In the genomic region with DNA sequence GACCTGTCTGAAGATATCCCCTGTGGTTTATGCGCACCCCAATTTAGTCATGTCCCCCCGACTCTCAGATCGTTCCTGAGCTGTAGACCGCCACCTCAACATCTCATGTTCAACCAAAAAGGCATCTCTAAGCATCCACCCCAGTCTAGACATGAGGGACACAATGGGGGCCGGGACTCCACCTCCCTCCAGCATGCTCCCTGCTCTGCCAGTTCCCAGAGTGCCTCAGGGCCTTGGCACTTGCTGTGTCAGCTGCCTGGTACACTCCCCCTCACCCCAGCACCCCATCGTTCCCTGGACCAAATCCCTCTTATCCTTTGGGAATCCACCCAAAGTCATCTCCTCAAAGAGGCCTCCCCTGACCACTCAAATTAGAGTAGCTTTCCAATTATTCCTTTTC, we compare ENCODE assay signal across 1 cellular context.
TF ChIP-seq lines count a peak whose summit lies in the region.

No MANE protein-coding gene starts in this region.

TF ChIP-seq in HEK293, 187 proteins besides CTCF, POLR2A, EP300 and RAD21 (continued from another document):
- no peak for TF ChIP-seq ZBTB17 (tag by site-specific recombination; IDR thresholded peaks at IDR 0.05)
- TF ChIP-seq, protein P1, sequence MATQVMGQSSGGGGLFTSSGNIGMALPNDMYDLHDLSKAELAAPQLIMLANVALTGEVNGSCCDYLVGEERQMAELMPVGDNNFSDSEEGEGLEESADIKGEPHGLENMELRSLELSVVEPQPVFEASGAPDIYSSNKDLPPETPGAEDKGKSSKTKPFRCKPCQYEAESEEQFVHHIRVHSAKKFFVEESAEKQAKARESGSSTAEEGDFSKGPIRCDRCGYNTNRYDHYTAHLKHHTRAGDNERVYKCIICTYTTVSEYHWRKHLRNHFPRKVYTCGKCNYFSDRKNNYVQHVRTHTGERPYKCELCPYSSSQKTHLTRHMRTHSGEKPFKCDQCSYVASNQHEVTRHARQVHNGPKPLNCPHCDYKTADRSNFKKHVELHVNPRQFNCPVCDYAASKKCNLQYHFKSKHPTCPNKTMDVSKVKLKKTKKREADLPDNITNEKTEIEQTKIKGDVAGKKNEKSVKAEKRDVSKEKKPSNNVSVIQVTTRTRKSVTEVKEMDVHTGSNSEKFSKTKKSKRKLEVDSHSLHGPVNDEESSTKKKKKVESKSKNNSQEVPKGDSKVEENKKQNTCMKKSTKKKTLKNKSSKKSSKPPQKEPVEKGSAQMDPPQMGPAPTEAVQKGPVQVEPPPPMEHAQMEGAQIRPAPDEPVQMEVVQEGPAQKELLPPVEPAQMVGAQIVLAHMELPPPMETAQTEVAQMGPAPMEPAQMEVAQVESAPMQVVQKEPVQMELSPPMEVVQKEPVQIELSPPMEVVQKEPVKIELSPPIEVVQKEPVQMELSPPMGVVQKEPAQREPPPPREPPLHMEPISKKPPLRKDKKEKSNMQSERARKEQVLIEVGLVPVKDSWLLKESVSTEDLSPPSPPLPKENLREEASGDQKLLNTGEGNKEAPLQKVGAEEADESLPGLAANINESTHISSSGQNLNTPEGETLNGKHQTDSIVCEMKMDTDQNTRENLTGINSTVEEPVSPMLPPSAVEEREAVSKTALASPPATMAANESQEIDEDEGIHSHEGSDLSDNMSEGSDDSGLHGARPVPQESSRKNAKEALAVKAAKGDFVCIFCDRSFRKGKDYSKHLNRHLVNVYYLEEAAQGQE (tag by site-specific recombination; IDR thresholded peaks at IDR 0.05) = no peak
- TF ChIP-seq ZNF626 (tag by site-specific recombination; IDR thresholded peaks at IDR 0.05) = no peak
- TF ChIP-seq ZNF623 (tag by site-specific recombination; IDR thresholded peaks at IDR 0.05) = peak; percentile 42
- no peak for TF ChIP-seq ZNF112 (tag by site-specific recombination; IDR thresholded peaks at IDR 0.05)
